Comparison of ENCODE assay signal across 8 cellular contexts in the genomic region with DNA sequence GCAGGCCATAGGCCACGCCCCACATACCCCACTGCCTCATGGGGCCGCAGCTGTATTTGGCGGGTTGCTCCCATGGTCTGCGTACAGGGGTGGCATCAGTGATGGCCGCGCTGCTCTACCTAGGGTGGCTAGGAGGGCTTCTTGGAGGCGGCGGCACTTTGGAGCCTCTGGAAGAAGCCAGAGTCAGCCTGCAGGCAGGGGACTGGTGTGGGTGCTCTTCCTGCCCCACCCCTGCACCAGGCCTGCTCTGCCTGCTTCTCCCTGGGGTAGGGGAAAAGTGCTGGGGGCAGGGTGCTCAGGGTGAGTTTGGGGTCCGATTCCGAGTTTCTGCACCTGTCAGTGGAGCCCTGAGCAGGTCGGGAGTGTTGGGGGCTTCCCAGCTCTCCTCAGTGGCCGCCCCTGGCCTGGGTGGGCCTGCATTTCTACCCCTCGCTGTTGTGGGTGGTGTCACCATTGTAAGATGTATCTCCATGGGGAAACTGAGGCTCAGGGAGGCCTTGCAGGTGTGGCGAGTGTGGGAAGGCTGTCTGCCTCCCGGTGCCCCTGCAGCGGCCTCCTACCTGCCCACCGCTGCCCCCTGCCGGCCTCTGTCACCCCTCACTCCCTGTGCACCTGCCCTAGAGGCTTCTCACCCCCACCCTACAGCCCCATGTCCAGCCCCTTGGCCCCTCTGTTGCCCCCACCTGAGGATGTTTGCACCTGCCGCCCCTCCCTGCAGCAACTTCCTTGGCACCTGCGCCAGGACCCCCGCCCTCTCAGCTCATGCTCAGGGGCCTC.
DNase-seq lines count a peak whose midpoint lies in the region; ATAC-seq and TF ChIP-seq lines count a peak whose summit lies in the region.

No MANE protein-coding gene starts in this region.

- peaks cover 0 to 34% of the 10 kb centered on the region in 2 experiments; a peak in 1 of 3 replicates for H3K36me3 ChIP-seq in HEK293 (ENCODE audit: control insufficient read depth in 2 of 2, insufficient read depth in 1 of 2, low read length in 2 of 2)

- no peaks in the 10 kb centered on the region for H3K9me3 ChIP-seq in HEK293 (ENCODE audit: control insufficient read depth, insufficient read depth, low read depth, low read length)

- ATAC-seq in GM18520 (IDR thresholded peaks at IDR 0.05; ENCODE audit: unreplicated experiment) (no peak), HG02759 (IDR thresholded peaks at IDR 0.05; ENCODE audit: unreplicated experiment) (no peak), HG02870 (IDR thresholded peaks at IDR 0.05; ENCODE audit: unreplicated experiment) (no peak)

- H3K4me1 ChIP-seq in HEK293 (ENCODE audit: control insufficient read depth, insufficient read depth, low read length), result 0 out of 2 replicates have a peak, but pooled peaks cover 4% of the 10 kb centered on the region

- POLR2A ChIA-PET in HEK293 (lab: Yijun Ruan, JAX), result no interaction called here

- no peak for TF ChIP-seq POLR2A in erythroblast (IDR thresholded peaks at IDR 0.05; ENCODE audit: low read length)

- DNase-seq in activated CD4-positive, alpha-beta T cell treated with anti-CD3 and anti-CD28 coated beads for 24 hours (ENCODE audit: low read depth in 2 of 2), result peak; percentile 29 to 38
- DNase-seq in erythroblast (lab: John Stamatoyannopoulos, UW), result peak; percentile 18 to 51
- peak; percentile 30 to 58 for DNase-seq in stimulated activated CD4-positive, alpha-beta T cell treated with anti-CD3 and anti-CD28 coated beads, Interleukin-4, amount 100 ng/mL, for 4 hours
- no peak for DNase-seq in inferior parietal cortex (ENCODE audit: extremely low spot score)

- CTCF ChIA-PET in HEK293 (lab: Yijun Ruan, JAX), result interaction anchor here (0.5 to 3.1 kb wide), 6 partner anchors 26 to 994 kb away, joined by 3 to 14 read pairs (median 3); no protein-coding TSS in a partner anchor

- H3K27ac ChIP-seq in HEK293 (ENCODE audit: extremely low read depth, low read depth, low read length), result no peak overlapping the region

- no peak overlapping the region for H3K4me3 ChIP-seq in HEK293 (ENCODE audit: low read depth, low read length)

- TF ChIP-seq CTCF in HEK293 (tag by site-specific recombination; IDR thresholded peaks at IDR 0.05), result peak; percentile 36; the same call in 1 of the 2 replicates

TF ChIP-seq in HEK293, 187 proteins besides CTCF, POLR2A, EP300 and RAD21:
- TF ChIP-seq ZNF202 (tag by site-specific recombination; IDR thresholded peaks at IDR 0.05; ENCODE audit: borderline replicate concordance) (no peak), ZNF239 (tag by site-specific recombination; IDR thresholded peaks at IDR 0.05) (no peak), ZNF600 (tag by site-specific recombination; IDR thresholded peaks at IDR 0.05) (no peak), ZNF140 (tag by site-specific recombination; IDR thresholded peaks at IDR 0.05) (no peak), SP2 (tag by site-specific recombination; IDR thresholded peaks at IDR 0.05) (no peak), ZNF138 (tag by site-specific recombination; IDR thresholded peaks at IDR 0.05; ENCODE audit: borderline replicate concordance) (no peak), EGR2 (tag by site-specific recombination; IDR thresholded peaks at IDR 0.05; ENCODE audit: low read depth) (no peak)
